Comparison of ENCODE assay signal across 8 cellular contexts in genomic region chr14:94026173-94026885, GRCh38. TPM values are rescaled to one million over a fixed set of nuclear protein-coding genes. Genes with fewer than 3 reads are reported as not detected.
DNase-seq lines count a peak whose midpoint lies in the region; ATAC-seq and TF ChIP-seq lines count a peak whose summit lies in the region.

OTUB2 (plus strand) TSS chr14:94026340; CDS start chr14:94026538, 198 bp downstream.

- H3K27ac ChIP-seq in left lung = peak within 1 kb of the TSS in 1 of 2 donors; percentile 18

- H3K4me3 ChIP-seq in BE2C (ENCODE audit: low read depth, low read length) (peak within 1 kb of the TSS; percentile 55), left lung (peak within 1 kb of the TSS; percentile 68 to 69)

- peak; percentile 100 for ATAC-seq in GM19372 (IDR thresholded peaks at IDR 0.05; ENCODE audit: low read depth, unreplicated experiment)
- ATAC-seq in HG03520 (IDR thresholded peaks at IDR 0.05; ENCODE audit: unreplicated experiment) = peak; percentile 100
- peak; percentile 100 for ATAC-seq in left lung

- TF ChIP-seq CTCF in BE2C (IDR thresholded peaks at IDR 0.05; ENCODE audit: low read depth, low read length) (no peak), left lung (IDR thresholded peaks at IDR 0.05) (no peak)

- H3K4me1 ChIP-seq in BE2C (no peaks in the 10 kb centered on the region), left lung (peaks cover 5 to 23% of the 10 kb centered on the region in 2 donors)

- H3K9me3 ChIP-seq in BE2C (no peaks in the 10 kb centered on the region), left lung (no peaks in the 10 kb centered on the region)

- intact Hi-C loops in left lung (cut with DNase I) = no loop called here

- H3K27me3 ChIP-seq in BE2C (no peaks in the 10 kb centered on the region), left lung (no peaks in the 10 kb centered on the region)

- DNase-seq in BE2C (peak; percentile 97), NCI-H526 treated with DMSO at 0.1 percent for 48 hours (lab: John Stamatoyannopoulos, UW) (peak; percentile 94), dermis blood vessel endothelial cell (peak; percentile 99), left lung (peak; percentile 95 to 97)
- DNase-seq in activated CD4-positive, alpha-beta T cell treated with anti-CD3 and anti-CD28 coated beads, Interleukin-2, amount 50 U/mL, for 1 hour = peak; percentile 95
- DNase-seq in stimulated activated CD4-positive, alpha-beta T cell treated with anti-CD3 and anti-CD28 coated beads, Interleukin-2, amount 100 ng/mL, for 24 hours = peak; percentile 94 to 97

- H3K36me3 ChIP-seq in BE2C (no peaks in the 10 kb centered on the region), left lung (no peaks in the 10 kb centered on the region)

RNA-seq across cellular contexts. Expression of gene OTUB2, which starts in this region (rescaled TPM):
- 1.3 TPM for polyA plus RNA-seq in BE2C (2012; ENCODE audit: insufficient read depth, insufficient read length, low read depth)
- 0.68 and 0.84 TPM in 2 replicates for total RNA-seq in dermis blood vessel endothelial cell
- 1 to 10 TPM; 1.2 to 1.5 TPM for total RNA-seq in left lung

Comparison
In these comparisons a context has a peak if more than half of its experiments do, and no peak if none do; other contexts are left out.
1. Peak in DNase-seq in dermis blood vessel endothelial cell; RNA of the gene not detected or under 1 TPM.